ENCODE assay signal across 1 cellular context in the genomic region with DNA sequence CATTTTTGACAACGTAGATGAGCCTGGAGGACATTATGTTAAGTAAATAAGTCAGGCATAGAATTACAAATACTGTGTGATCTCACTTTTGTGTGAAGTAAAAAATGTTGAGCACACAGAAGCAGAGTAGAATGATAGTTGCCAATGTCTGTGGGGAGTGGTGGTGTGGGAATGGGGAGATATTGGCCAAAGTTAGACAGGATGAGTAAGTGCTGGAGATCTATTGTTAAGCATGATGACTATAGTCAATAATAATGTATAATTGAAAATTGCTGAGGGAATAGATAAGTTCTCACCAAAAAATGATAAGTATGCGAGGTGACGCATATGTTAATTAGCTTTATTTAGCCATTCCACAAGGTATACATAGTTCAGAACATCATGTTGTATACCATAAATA.
TF ChIP-seq lines count a peak whose summit lies in the region.

No MANE protein-coding gene starts in this region.

TF ChIP-seq in GM23338, 12 proteins besides CTCF, POLR2A, EP300 and RAD21:
- TF ChIP-seq ETS1 (IDR thresholded peaks at IDR 0.05): no peak
- TF ChIP-seq JUNB (IDR thresholded peaks at IDR 0.05; ENCODE audit: unreplicated experiment): no peak
TF ChIP-seq in GM23338: peak in this region for 0.
